Comparison of ENCODE assay signal across 28 cellular contexts in genomic region chr2:211429256-211429655, GRCh38.
"Had no signal": no experiment of that assay in that cellular context is flagged by ENCODE, and none has a peak within 500 bp of the region (broad histone marks: within the 10 kb centered on the region; RNA-seq: fewer than 3 reads in every experiment).

No MANE protein-coding gene starts in this region.

- H3K36me3 Mint-ChIP-seq: activated naive CD4-positive, alpha-beta T cell treated with anti-CD3 and anti-CD28 coated beads, Interleukin-2, amount 10 ng/mL, durations not matched to agents 7 days and 5 days; activated naive CD4-positive, alpha-beta T cell treated with anti-CD3 and anti-CD28 coated beads, Interleukin-2, amount 50 U/mL, for 72 hours; activated naive CD8-positive, alpha-beta T cell treated with anti-CD3 and anti-CD28 coated beads, Interleukin-2, amount 10 ng/mL, durations not matched to agents 7 days and 5 days; brain had no signal

- H3K4me3 ChIP-seq: ascending aorta, breast epithelium, esophagus squamous epithelium had no signal

- H3K9me3 ChIP-seq: ascending aorta, breast epithelium, esophagus squamous epithelium had no signal

- H3K27ac ChIP-seq: ascending aorta, breast epithelium, epithelial cell of prostate, esophagus squamous epithelium had no signal

- H3K4me1 ChIP-seq: ascending aorta, breast epithelium, esophagus squamous epithelium had no signal

- H3K27ac Mint-ChIP-seq: activated CD4-positive, alpha-beta memory T cell treated with anti-CD3 and anti-CD28 coated beads, Interleukin-2, amount 10 ng/mL, durations not matched to agents 7 days and 5 days; activated CD4-positive, alpha-beta T cell treated with anti-CD3 and anti-CD28 coated beads for 36 hours; activated CD4-positive, alpha-beta T cell treated with anti-CD3 and anti-CD28 coated beads, Interleukin-2, amount 10 ng/mL, durations not matched to agents 7 days and 5 days; activated naive CD4-positive, alpha-beta T cell treated with anti-CD3 and anti-CD28 coated beads, Interleukin-2, amount 10 ng/mL, durations not matched to agents 7 days and 5 days; activated naive CD8-positive, alpha-beta T cell treated with anti-CD3 and anti-CD28 coated beads, Interleukin-2, amount 10 ng/mL, durations not matched to agents 7 days and 5 days; activated T-cell treated with anti-CD3 and anti-CD28 coated beads, Interleukin-2, amount 50 U/mL, for 24 hours; activated T-cell treated with anti-CD3 and anti-CD28 coated beads, Interleukin-2, amount 50 U/mL, for 72 hours; T-helper 17 cell; T-helper 2 cell treated with Interferon-gamma antibody and Interleukin-4, amounts not matched to agents 5 μg/mL and 100 μg/mL, for 36 hours had no signal

- DNase-seq: activated CD4-positive, alpha-beta memory T cell treated with anti-CD3 and anti-CD28 coated beads, Interleukin-2, amount 10 ng/mL, durations not matched to agents 7 days and 5 days; activated CD4-positive, alpha-beta T cell treated with anti-CD3 and anti-CD28 coated beads for 36 hours; activated CD4-positive, alpha-beta T cell treated with anti-CD3 and anti-CD28 coated beads, Interleukin-2, amount 10 ng/mL, durations not matched to agents 7 days and 5 days; activated CD4-positive, alpha-beta T cell treated with anti-CD3 and anti-CD28 coated beads, Interleukin-2, amount 50 U/mL, for 4 hours; activated CD4-positive, CD25-positive, alpha-beta regulatory T cell; activated CD4-positive, CD25-positive, alpha-beta regulatory T cell treated with anti-CD3 and anti-CD28 coated beads, Interleukin-2, amount 50 U/mL, for 72 hours; activated CD8-positive, alpha-beta memory T cell treated with anti-CD3 and anti-CD28 coated beads, Interleukin-2, amount 50 U/mL, for 48 hours; activated gamma-delta T cell; activated naive CD4-positive, alpha-beta T cell; activated naive CD4-positive, alpha-beta T cell treated with anti-CD3 and anti-CD28 coated beads, Interleukin-2, amount 10 ng/mL, durations not matched to agents 7 days and 5 days; activated naive CD8-positive, alpha-beta T cell treated with anti-CD3 and anti-CD28 coated beads, Interleukin-2, amount 10 ng/mL, durations not matched to agents 7 days and 5 days; activated T-cell treated with anti-CD3 and anti-CD28 coated beads for 4 hours; activated T-cell treated with anti-CD3 and anti-CD28 coated beads, Interleukin-2, amount 50 U/mL, for 24 hours; activated T-cell treated with anti-CD3 and anti-CD28 coated beads, Interleukin-2, amount 50 U/mL, for 72 hours; cortex of kidney; dermis blood vessel endothelial cell; effector CD8-positive, alpha-beta T cell; esophagus squamous epithelium; head of caudate nucleus; T-helper 1 cell; T-helper 17 cell; T1000 had no signal

- H3K4me3 Mint-ChIP-seq: activated CD4-positive, alpha-beta memory T cell treated with anti-CD3 and anti-CD28 coated beads, Interleukin-2, amount 10 ng/mL, durations not matched to agents 7 days and 5 days; activated CD4-positive, alpha-beta T cell treated with anti-CD3 and anti-CD28 coated beads for 36 hours; activated CD4-positive, alpha-beta T cell treated with anti-CD3 and anti-CD28 coated beads, Interleukin-2, amount 10 ng/mL, durations not matched to agents 7 days and 5 days; activated naive CD4-positive, alpha-beta T cell treated with anti-CD3 and anti-CD28 coated beads, Interleukin-2, amount 10 ng/mL, durations not matched to agents 7 days and 5 days; activated naive CD8-positive, alpha-beta T cell treated with anti-CD3 and anti-CD28 coated beads, Interleukin-2, amount 10 ng/mL, durations not matched to agents 7 days and 5 days; activated T-cell treated with anti-CD3 and anti-CD28 coated beads, Interleukin-2, amount 50 U/mL, for 24 hours; activated T-cell treated with anti-CD3 and anti-CD28 coated beads, Interleukin-2, amount 50 U/mL, for 72 hours; brain; T-helper 17 cell; T-helper 2 cell treated with Interferon-gamma antibody and Interleukin-4, amounts not matched to agents 5 μg/mL and 100 μg/mL, for 36 hours had no signal

- ATAC-seq: activated CD4-positive, alpha-beta T cell treated with anti-CD3 and anti-CD28 coated beads for 36 hours; activated naive CD4-positive, alpha-beta T cell treated with anti-CD3 and anti-CD28 coated beads, Interleukin-2, amount 50 U/mL, for 72 hours; activated T-cell treated with anti-CD3 and anti-CD28 coated beads, Interleukin-2, amount 50 U/mL, for 72 hours; T-helper 17 cell had no signal

- H3K27me3 ChIP-seq: ascending aorta, breast epithelium, esophagus squamous epithelium had no signal

- H3K4me1 Mint-ChIP-seq: activated CD4-positive, alpha-beta memory T cell treated with anti-CD3 and anti-CD28 coated beads, Interleukin-2, amount 10 ng/mL, durations not matched to agents 7 days and 5 days; activated CD4-positive, alpha-beta T cell treated with anti-CD3 and anti-CD28 coated beads for 36 hours; activated CD4-positive, alpha-beta T cell treated with anti-CD3 and anti-CD28 coated beads, Interleukin-2, amount 10 ng/mL, durations not matched to agents 7 days and 5 days; activated naive CD4-positive, alpha-beta T cell treated with anti-CD3 and anti-CD28 coated beads, Interleukin-2, amount 10 ng/mL, durations not matched to agents 7 days and 5 days; activated naive CD8-positive, alpha-beta T cell treated with anti-CD3 and anti-CD28 coated beads, Interleukin-2, amount 10 ng/mL, durations not matched to agents 7 days and 5 days; brain; T-helper 17 cell had no signal

- H3K27me3 Mint-ChIP-seq: activated CD4-positive, alpha-beta memory T cell treated with anti-CD3 and anti-CD28 coated beads, Interleukin-2, amount 10 ng/mL, durations not matched to agents 7 days and 5 days; activated CD4-positive, alpha-beta T cell treated with anti-CD3 and anti-CD28 coated beads for 36 hours; activated CD4-positive, alpha-beta T cell treated with anti-CD3 and anti-CD28 coated beads, Interleukin-2, amount 10 ng/mL, durations not matched to agents 7 days and 5 days; activated naive CD4-positive, alpha-beta T cell treated with anti-CD3 and anti-CD28 coated beads, Interleukin-2, amount 10 ng/mL, durations not matched to agents 7 days and 5 days; activated naive CD8-positive, alpha-beta T cell treated with anti-CD3 and anti-CD28 coated beads, Interleukin-2, amount 10 ng/mL, durations not matched to agents 7 days and 5 days; activated T-cell treated with anti-CD3 and anti-CD28 coated beads, Interleukin-2, amount 50 U/mL, for 24 hours; brain; T-helper 17 cell had no signal

- H3K9me3 Mint-ChIP-seq: activated CD4-positive, alpha-beta T cell treated with anti-CD3 and anti-CD28 coated beads, Interleukin-2, amount 10 ng/mL, durations not matched to agents 7 days and 5 days; activated naive CD4-positive, alpha-beta T cell treated with anti-CD3 and anti-CD28 coated beads, Interleukin-2, amount 10 ng/mL, durations not matched to agents 7 days and 5 days; activated naive CD8-positive, alpha-beta T cell treated with anti-CD3 and anti-CD28 coated beads, Interleukin-2, amount 10 ng/mL, durations not matched to agents 7 days and 5 days; activated T-cell treated with anti-CD3 and anti-CD28 coated beads, Interleukin-2, amount 50 U/mL, for 24 hours; brain; T-helper 2 cell treated with Interferon-gamma antibody and Interleukin-4, amounts not matched to agents 5 μg/mL and 100 μg/mL, for 36 hours had no signal

- H3K36me3 ChIP-seq: ascending aorta, breast epithelium, esophagus squamous epithelium had no signal
